In genomic region chr2:102789349-102790085, GRCh38 we compare ENCODE assay signal across 19 cellular contexts. TPM values are rescaled to one million over a fixed set of nuclear protein-coding genes. Genes with fewer than 3 reads are reported as not detected.
DNase-seq lines count a peak whose midpoint lies in the region; ATAC-seq and TF ChIP-seq lines count a peak whose summit lies in the region.
"Had no signal": no experiment of that assay in that cellular context is flagged by ENCODE, and none has a peak within 500 bp of the region (broad histone marks: within the 10 kb centered on the region; RNA-seq: fewer than 3 reads in every experiment).

No MANE protein-coding gene starts in this region.

- H3K27ac ChIP-seq in left ventricle myocardium inferior (replicated peaks) (peak overlapping the region; percentile 95), upper lobe of right lung (no peak overlapping the region), uterus (no peak overlapping the region)
- H3K27ac ChIP-seq: epithelial cell of prostate, testis had no signal

- H3K36me3 ChIP-seq in left ventricle myocardium inferior, result no peaks in the 10 kb centered on the region
- no peaks in the 10 kb centered on the region for H3K36me3 ChIP-seq in upper lobe of right lung
- H3K36me3 ChIP-seq in uterus, result no peaks in the 10 kb centered on the region
- H3K36me3 ChIP-seq: breast epithelium had no signal

- H3K9me3 ChIP-seq in left ventricle myocardium inferior (replicated peaks) (no peaks in the 10 kb centered on the region), upper lobe of right lung (no peaks in the 10 kb centered on the region), uterus (no peaks in the 10 kb centered on the region)
- H3K9me3 ChIP-seq: breast epithelium, testis had no signal

- intact Hi-C loops in left ventricle myocardium inferior (cut with micrococcal nuclease), result no loop called here
- intact Hi-C loops in Right ventricle myocardium inferior (cut with DNase I), result loop anchor here (2.0 kb wide), 1 partner anchor 27 kb away; the partner anchor contains the start of gene TMEM182
- intact Hi-C loops in upper lobe of right lung (cut with DNase I), result no loop called here
- intact Hi-C loops in uterus (cut with DNase I; ENCODE audit: low total_unique reads), result no loop called here

- TF ChIP-seq CTCF in left ventricle myocardium inferior (IDR thresholded peaks at IDR 0.05; ENCODE audit: borderline replicate concordance) (no peak), epithelial cell of esophagus (IDR thresholded peaks at IDR 0.05; ENCODE audit: insufficient read depth, low read depth, low read length, missing control alignments) (no peak), upper lobe of right lung (IDR thresholded peaks at IDR 0.05) (no peak), uterus (IDR thresholded peaks at IDR 0.05) (no peak)

- ATAC-seq in Right ventricle myocardium inferior (no peak), upper lobe of right lung (peak; percentile 35), HG03095 (IDR thresholded peaks at IDR 0.05; ENCODE audit: unreplicated experiment) (no peak)
- ATAC-seq: activated T-cell treated with anti-CD3 and anti-CD28 coated beads, Interleukin-2, amount 50 U/mL, for 4 hours; stimulated activated naive B cell treated with anti-CD40 and anti-IgM and Interleukin-4, amounts not matched to agents 10 μg/mL and 1 μg/mL and 100 μg/mL, for 72 hours had no signal

- DNase-seq in left ventricle myocardium inferior, result no peak
- DNase-seq in Right ventricle myocardium inferior (ENCODE audit: missing footprints), result no peak
- peak; percentile 2 for DNase-seq in NCI-H510A (lab: John Stamatoyannopoulos, UW)
- peak; percentile 41 for DNase-seq in epithelial cell of esophagus (ENCODE audit: low read depth)
- DNase-seq in upper lobe of right lung, result no peak
- DNase-seq in effector CD4-positive, alpha-beta T cell, result no peak
- DNase-seq in uterus, result no peak
- DNase-seq: activated CD4-positive, alpha-beta T cell treated with anti-CD3 and anti-CD28 coated beads for 4 hours; activated naive CD4-positive, alpha-beta T cell; activated T-cell treated with anti-CD3 and anti-CD28 coated beads, Interleukin-2, amount 50 U/mL, for 4 hours; H9; NCI-H146; NCI-H345; stimulated activated CD4-positive, alpha-beta T cell treated with anti-CD3 and anti-CD28 coated beads, Interleukin-2, amount 100 ng/mL, for 48 hours; stimulated activated naive B cell treated with anti-CD40 and anti-IgM and Interleukin-4, amounts not matched to agents 10 μg/mL and 1 μg/mL and 100 μg/mL, for 72 hours; testis had no signal

- peaks cover 90% of the 10 kb centered on the region for H3K4me1 ChIP-seq in left ventricle myocardium inferior
- no peaks in the 10 kb centered on the region for H3K4me1 ChIP-seq in upper lobe of right lung
- H3K4me1 ChIP-seq in uterus, result no peaks in the 10 kb centered on the region
- H3K4me1 ChIP-seq: breast epithelium, testis had no signal

- H3K27me3 ChIP-seq in left ventricle myocardium inferior (ENCODE audit: low read depth) (no peaks in the 10 kb centered on the region), upper lobe of right lung (no peaks in the 10 kb centered on the region), uterus (no peaks in the 10 kb centered on the region)
- H3K27me3 ChIP-seq: breast epithelium, testis had no signal

- H3K4me3 ChIP-seq in left ventricle myocardium inferior, result no peak overlapping the region
- no peak overlapping the region for H3K4me3 ChIP-seq in epithelial cell of esophagus (ENCODE audit: low read length)
- no peak overlapping the region for H3K4me3 ChIP-seq in upper lobe of right lung
- no peak overlapping the region for H3K4me3 ChIP-seq in uterus
- H3K4me3 ChIP-seq: breast epithelium, testis had no signal

- no peak for TF ChIP-seq POLR2A in uterus (IDR thresholded peaks at IDR 0.05)

RNA-seq across cellular contexts. Expression of gene TMEM182, which starts 27.7 kb away (rescaled TPM):
- total RNA-seq in left ventricle myocardium inferior (174 TPM), Right ventricle myocardium inferior (175 TPM), upper lobe of right lung (2.1 TPM), uterus (1 to 10 TPM in 2 of 4 donors, under 1 TPM in 2; under 0.01 to 3.5 (median 0.86) TPM)

Comparison
In these comparisons a context has a peak if more than half of its experiments do, and no peak if none do; other contexts are left out.
1. DNase-seq: peak in NCI-H510A (single experiment) and epithelial cell of esophagus (single experiment); none in left ventricle myocardium inferior (single experiment), Right ventricle myocardium inferior (single experiment), upper lobe of right lung (single experiment), effector CD4-positive, alpha-beta T cell (single experiment) and uterus (0 of 2).
2. RNA of gene TMEM182, which starts 27.7 kb away (total RNA-seq): 175 TPM in Right ventricle myocardium inferior (single experiment) and 174 TPM in left ventricle myocardium inferior (single experiment); 2.1 TPM in upper lobe of right lung (single experiment) and under 0.01 to 3.5 TPM in uterus; every median in the first group is over 10 times any median in the second.